In the genomic region with DNA sequence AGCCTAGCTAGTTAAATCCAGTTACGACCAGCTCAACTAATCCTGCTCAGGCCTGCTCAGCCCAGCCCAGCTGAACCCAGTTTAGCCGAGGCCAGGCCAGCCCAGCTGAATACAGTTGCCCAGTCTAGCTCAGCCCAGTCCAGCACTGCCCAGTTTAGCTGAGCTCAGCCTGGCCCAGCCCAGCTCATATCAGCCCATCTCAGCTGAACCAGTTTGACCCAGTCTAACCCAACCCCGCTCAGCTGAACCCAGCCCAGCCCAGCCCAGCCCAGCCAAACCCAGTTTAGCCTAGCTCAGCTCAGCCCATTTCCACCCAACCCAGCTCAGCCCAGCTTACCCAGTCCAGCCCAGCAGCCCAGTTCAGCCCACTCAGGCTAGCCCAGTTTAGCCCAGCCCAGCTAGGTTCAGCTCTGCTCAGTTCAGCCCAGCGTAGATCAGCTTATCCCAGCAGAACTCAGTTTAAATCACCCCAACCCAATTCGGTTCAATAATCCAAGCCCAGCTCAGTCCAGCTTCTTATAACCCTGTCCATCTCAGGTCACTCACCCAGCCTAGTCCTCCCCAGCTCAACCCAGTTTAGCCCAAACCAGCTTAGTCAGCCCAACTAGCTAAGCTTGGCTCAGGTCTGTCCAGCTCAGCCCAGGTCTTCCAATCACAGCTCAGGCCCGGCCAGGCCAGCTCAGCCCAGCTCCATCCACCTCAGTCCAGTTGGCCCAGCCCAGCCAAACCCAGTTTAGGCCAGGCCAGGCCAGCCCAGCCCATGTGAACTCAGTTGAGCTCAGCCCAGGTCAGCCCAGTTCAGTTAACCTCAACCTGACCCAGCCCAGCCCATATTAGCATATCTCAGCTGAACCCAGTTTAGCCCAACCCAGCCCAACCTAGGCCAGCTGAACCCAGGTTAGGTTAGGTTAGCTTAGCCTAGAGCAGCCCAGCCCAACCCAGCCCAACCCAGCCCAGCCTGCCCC, we compare ENCODE assay signal across 1 cellular context.
TF ChIP-seq lines count a peak whose summit lies in the region.

No MANE protein-coding gene starts in this region.

TF ChIP-seq in HepG2, 621 proteins besides CTCF, POLR2A, EP300 and RAD21 (continued from another document):
- TF ChIP-seq, protein P1, sequence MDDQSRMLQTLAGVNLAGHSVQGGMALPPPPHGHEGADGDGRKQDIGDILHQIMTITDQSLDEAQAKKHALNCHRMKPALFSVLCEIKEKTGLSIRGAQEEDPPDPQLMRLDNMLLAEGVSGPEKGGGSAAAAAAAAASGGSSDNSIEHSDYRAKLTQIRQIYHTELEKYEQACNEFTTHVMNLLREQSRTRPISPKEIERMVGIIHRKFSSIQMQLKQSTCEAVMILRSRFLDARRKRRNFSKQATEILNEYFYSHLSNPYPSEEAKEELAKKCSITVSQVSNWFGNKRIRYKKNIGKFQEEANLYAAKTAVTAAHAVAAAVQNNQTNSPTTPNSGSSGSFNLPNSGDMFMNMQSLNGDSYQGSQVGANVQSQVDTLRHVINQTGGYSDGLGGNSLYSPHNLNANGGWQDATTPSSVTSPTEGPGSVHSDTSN (CRISPR knock-in tag; IDR thresholded peaks at IDR 0.05; ENCODE audit: borderline replicate concordance), result no peak
- TF ChIP-seq ZBTB7B (CRISPR knock-in tag; IDR thresholded peaks at IDR 0.05), result no peak
- TF ChIP-seq SNAI1 (CRISPR knock-in tag; IDR thresholded peaks at IDR 0.05; ENCODE audit: borderline replicate concordance), result no peak
- no peak for TF ChIP-seq DNMT3B (CRISPR knock-in tag; conservative IDR thresholded peaks at IDR 0.05)
- TF ChIP-seq, protein P2, sequence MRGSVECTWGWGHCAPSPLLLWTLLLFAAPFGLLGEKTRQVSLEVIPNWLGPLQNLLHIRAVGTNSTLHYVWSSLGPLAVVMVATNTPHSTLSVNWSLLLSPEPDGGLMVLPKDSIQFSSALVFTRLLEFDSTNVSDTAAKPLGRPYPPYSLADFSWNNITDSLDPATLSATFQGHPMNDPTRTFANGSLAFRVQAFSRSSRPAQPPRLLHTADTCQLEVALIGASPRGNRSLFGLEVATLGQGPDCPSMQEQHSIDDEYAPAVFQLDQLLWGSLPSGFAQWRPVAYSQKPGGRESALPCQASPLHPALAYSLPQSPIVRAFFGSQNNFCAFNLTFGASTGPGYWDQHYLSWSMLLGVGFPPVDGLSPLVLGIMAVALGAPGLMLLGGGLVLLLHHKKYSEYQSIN (CRISPR knock-in tag; IDR thresholded peaks at IDR 0.05; ENCODE audit: borderline replicate concordance), result no peak
- TF ChIP-seq ZNF354B (CRISPR knock-in tag; IDR thresholded peaks at IDR 0.05), result no peak
- TF ChIP-seq, protein P3, sequence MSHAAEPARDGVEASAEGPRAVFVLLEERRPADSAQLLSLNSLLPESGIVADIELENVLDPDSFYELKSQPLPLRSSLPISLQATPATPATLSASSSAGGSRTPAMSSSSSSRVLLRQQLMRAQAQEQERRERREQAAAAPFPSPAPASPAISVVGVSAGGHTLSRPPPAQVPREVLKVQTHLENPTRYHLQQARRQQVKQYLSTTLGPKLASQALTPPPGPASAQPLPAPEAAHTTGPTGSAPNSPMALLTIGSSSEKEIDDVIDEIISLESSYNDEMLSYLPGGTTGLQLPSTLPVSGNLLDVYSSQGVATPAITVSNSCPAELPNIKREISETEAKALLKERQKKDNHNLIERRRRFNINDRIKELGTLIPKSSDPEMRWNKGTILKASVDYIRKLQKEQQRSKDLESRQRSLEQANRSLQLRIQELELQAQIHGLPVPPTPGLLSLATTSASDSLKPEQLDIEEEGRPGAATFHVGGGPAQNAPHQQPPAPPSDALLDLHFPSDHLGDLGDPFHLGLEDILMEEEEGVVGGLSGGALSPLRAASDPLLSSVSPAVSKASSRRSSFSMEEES (CRISPR knock-in tag; IDR thresholded peaks at IDR 0.05), result no peak
